Comparison of ENCODE assay signal across 14 cellular contexts in the genomic region with DNA sequence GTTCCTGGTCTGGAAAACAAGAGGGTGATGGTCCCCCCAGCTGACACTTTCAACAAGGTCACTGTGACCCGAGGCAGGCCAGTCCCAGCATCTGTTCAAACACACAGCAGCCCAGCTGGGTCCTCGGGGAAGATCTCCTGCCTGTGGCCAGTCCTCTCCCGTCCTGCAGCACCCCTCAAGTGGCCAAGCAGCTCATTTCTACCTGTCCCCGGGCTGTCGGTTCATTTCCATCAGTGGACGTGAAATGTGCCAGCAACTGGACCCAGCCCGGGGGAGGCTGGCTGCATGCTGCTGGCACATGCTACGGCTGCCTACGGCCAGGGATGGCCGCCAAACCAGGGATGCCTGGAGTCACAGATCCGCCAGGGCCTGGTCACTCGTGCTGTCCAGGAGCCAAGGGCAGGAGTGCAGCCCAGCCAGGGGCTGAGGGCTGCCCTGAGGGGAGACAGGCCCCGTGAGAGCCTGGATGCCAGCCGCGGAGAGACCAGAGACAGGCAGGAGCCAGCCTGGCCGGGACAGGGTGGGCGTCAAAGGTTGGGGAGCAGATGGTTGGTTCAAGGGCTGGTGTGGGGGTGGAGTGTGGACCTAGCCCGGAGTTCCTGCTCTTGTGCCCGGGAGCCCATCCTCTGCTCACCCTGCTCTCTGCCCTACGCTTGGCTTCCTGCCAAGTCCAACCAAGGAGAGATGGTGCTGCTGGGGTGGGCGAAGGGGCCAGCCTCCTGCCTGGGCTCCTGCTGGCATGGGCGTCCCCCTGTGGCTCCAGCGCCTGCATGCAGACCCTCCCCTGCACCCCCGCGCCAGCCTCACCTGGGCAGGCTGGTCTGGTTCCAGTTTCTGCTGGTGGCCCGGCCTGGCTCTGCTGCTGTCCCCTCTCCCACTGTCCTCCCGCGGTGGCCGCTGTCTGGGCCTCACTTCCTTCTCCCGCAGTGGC.
A peak's percentile ranks its signal among the peaks of the same experiment; 100 is the strongest.
DNase-seq lines count a peak whose midpoint lies in the region; ATAC-seq and TF ChIP-seq lines count a peak whose summit lies in the region.
"Had no signal": no experiment of that assay in that cellular context is flagged by ENCODE, and none has a peak within 500 bp of the region (broad histone marks: within the 10 kb centered on the region; RNA-seq: fewer than 3 reads in every experiment).

No MANE protein-coding gene starts in this region.

- peak; percentile 36 for DNase-seq in MG63
- DNase-seq in SK-N-SH, result peak; percentile 92
- peak; percentile 79 for DNase-seq in left ventricle myocardium superior
- DNase-seq in sciatic nerve (ENCODE audit: low spot score), result peak; percentile 66
- no peak for DNase-seq in central memory CD4-positive, alpha-beta T cell
- no peak for DNase-seq in activated naive CD4-positive, alpha-beta T cell treated with anti-CD3 and anti-CD28 coated beads, Interleukin-2, amount 50 U/mL, for 16 hours
- DNase-seq in effector memory CD8-positive, alpha-beta T cell, result no peak
- DNase-seq: activated naive CD4-positive, alpha-beta T cell; DMS153; kidney glomerular epithelial cell; stimulated activated CD4-positive, alpha-beta T cell treated with anti-CD3 and anti-CD28 coated beads, Interleukin-15, amount 100 ng/mL, for 24 hours; stimulated activated naive CD8-positive, alpha-beta T cell treated with anti-CD3 and anti-CD28 coated beads, Interleukin-15, amount 100 ng/mL, for 72 hours had no signal

- peak in 1 of 2 experiments; percentile 74; a peak in 2 of 4 replicates for TF ChIP-seq EP300 in SK-N-SH (IDR thresholded peaks at IDR 0.05; ENCODE audit: borderline replicate concordance in 1 of 2, low read depth in 1 of 2, low read length in 1 of 2)

- TF ChIP-seq CTCF in SK-N-SH (IDR thresholded peaks at IDR 0.05), result no peak

- no peaks in the 10 kb centered on the region for H3K27me3 Mint-ChIP-seq in effector memory CD8-positive, alpha-beta T cell
- H3K27me3 Mint-ChIP-seq: B cell; stimulated activated naive CD8-positive, alpha-beta T cell treated with anti-CD3 and anti-CD28 coated beads, Interleukin-15, amount 100 ng/mL, for 72 hours had no signal

- H3K4me2 ChIP-seq in SK-N-SH, result no peak overlapping the region

- H3K4me1 ChIP-seq in SK-N-SH (ENCODE audit: control insufficient read depth in 1 of 2, insufficient read depth in 2 of 2, low read depth in 1 of 2, low read length in 1 of 2), result peaks cover 0 to 21% of the 10 kb centered on the region in 2 experiments; a peak in 1 of 4 replicates
- H3K4me1 ChIP-seq: parathyroid adenoma had no signal

- CTCF ChIA-PET in SK-N-SH (lab: Yijun Ruan, JAX), result interaction anchor here (0.9 to 3.5 kb wide), 3 partner anchors 8 to 55 kb away, joined by 3 to 23 read pairs (median 6); no protein-coding TSS in a partner anchor

- POLR2A ChIA-PET in SK-N-SH (lab: Yijun Ruan, JAX), result no interaction called here

- no peak overlapping the region for H3K9ac ChIP-seq in SK-N-SH
- H3K9ac ChIP-seq: parathyroid adenoma had no signal

- intact Hi-C loops in left ventricle myocardium superior (cut with micrococcal nuclease), result no loop called here
- intact Hi-C loops in sciatic nerve (cut with DNase I), result no loop called here

- H3K27me3 ChIP-seq in MG63, result no peaks in the 10 kb centered on the region
- H3K27me3 ChIP-seq in SK-N-SH (ENCODE audit: insufficient read depth), result no peaks in the 10 kb centered on the region

- peak overlapping the region in 1 of 2 experiments; percentile 58; a peak in 2 of 4 replicates for H3K27ac ChIP-seq in SK-N-SH (ENCODE audit: low read depth in 2 of 2, low read length in 1 of 2)
- H3K27ac ChIP-seq: parathyroid adenoma had no signal

- no peak overlapping the region for H2AFZ ChIP-seq in SK-N-SH (ENCODE audit: low read depth)
- H2AFZ ChIP-seq: parathyroid adenoma had no signal

- H3K36me3 Mint-ChIP-seq in effector memory CD8-positive, alpha-beta T cell (ENCODE audit: insufficient read depth), result no peaks in the 10 kb centered on the region

- H3K4me3 Mint-ChIP-seq in effector memory CD8-positive, alpha-beta T cell, result no peak overlapping the region
- H3K4me3 Mint-ChIP-seq: B cell; stimulated activated naive CD8-positive, alpha-beta T cell treated with anti-CD3 and anti-CD28 coated beads, Interleukin-15, amount 100 ng/mL, for 72 hours had no signal

- H3K4me1 Mint-ChIP-seq in effector memory CD8-positive, alpha-beta T cell (ENCODE audit: low read depth in 2 of 2), result peaks cover 4 to 6% of the 10 kb centered on the region in 2 donors

- H3F3A ChIP-seq in SK-N-SH (replicated peaks; ENCODE audit: insufficient read depth), result no peaks in the 10 kb centered on the region

- no peak overlapping the region for H3K27ac Mint-ChIP-seq in effector memory CD8-positive, alpha-beta T cell
- H3K27ac Mint-ChIP-seq: B cell had no signal

- no peaks in the 10 kb centered on the region for H3K9me2 ChIP-seq in SK-N-SH

- no peaks in the 10 kb centered on the region for H4K20me1 ChIP-seq in SK-N-SH (ENCODE audit: insufficient read depth)

- no peaks in the 10 kb centered on the region for H3K36me3 ChIP-seq in MG63
- no peaks in the 10 kb centered on the region for H3K36me3 ChIP-seq in SK-N-SH (replicated peaks in 1 of 2; ENCODE audit: control insufficient read depth in 1 of 2, insufficient read depth in 2 of 2, low read length in 1 of 2)

- H3K4me3 ChIP-seq in MG63, result no peak overlapping the region
- no peak overlapping the region for H3K4me3 ChIP-seq in SK-N-SH (ENCODE audit: low read depth in 2 of 2, low read length in 1 of 2)

- H3K9me3 Mint-ChIP-seq in effector memory CD8-positive, alpha-beta T cell, result no peaks in the 10 kb centered on the region
- H3K9me3 Mint-ChIP-seq: stimulated activated naive CD8-positive, alpha-beta T cell treated with anti-CD3 and anti-CD28 coated beads, Interleukin-15, amount 100 ng/mL, for 72 hours had no signal

- ATAC-seq in left ventricle myocardium superior, result peak; percentile 82
- ATAC-seq in sciatic nerve, result peak; percentile 14
- no peak for ATAC-seq in effector memory CD8-positive, alpha-beta T cell (replicated peaks)
- ATAC-seq: stimulated activated naive CD8-positive, alpha-beta T cell treated with anti-CD3 and anti-CD28 coated beads, Interleukin-15, amount 100 ng/mL, for 72 hours had no signal

- no peak for TF ChIP-seq RAD21 in SK-N-SH (IDR thresholded peaks at IDR 0.05; ENCODE audit: low read length)

- H3K9me3 ChIP-seq in MG63, result no peaks in the 10 kb centered on the region
- H3K9me3 ChIP-seq in SK-N-SH, result no peaks in the 10 kb centered on the region

- no peaks in the 10 kb centered on the region for H3K79me2 ChIP-seq in SK-N-SH (ENCODE audit: insufficient read depth)
- H3K79me2 ChIP-seq: parathyroid adenoma had no signal

- WGBS in SK-N-SH (ENCODE audit: low lambda C conversion rate), result 15% methylated on average over 14 of the region's 30 CpGs

TF ChIP-seq in SK-N-SH, 30 proteins besides CTCF, POLR2A, EP300 and RAD21:
- 0 out of 2 replicates have a peak, but pooled peaks have one; percentile 39 for TF ChIP-seq RCOR1 (IDR thresholded peaks at IDR 0.05; ENCODE audit: low read length)
- TF ChIP-seq TAF1 (IDR thresholded peaks at IDR 0.05; ENCODE audit: borderline replicate concordance, low read depth, low read length), result no peak
- TF ChIP-seq FOXJ3 (CRISPR knock-in tag; IDR thresholded peaks at IDR 0.05), result peak; percentile 77
- TF ChIP-seq GATA2 (CRISPR knock-in tag; IDR thresholded peaks at IDR 0.05), result peak; percentile 18; the same call in 1 of the 2 replicates
- peak; percentile 39 for TF ChIP-seq CHD2 (IDR thresholded peaks at IDR 0.05; ENCODE audit: low read length, partially characterized antibody)

Comparison
In these comparisons a context has a peak if more than half of its experiments do, and no peak if none do; other contexts are left out.
1. DNase-seq: peak in MG63 (single experiment), SK-N-SH (single experiment), left ventricle myocardium superior (single experiment) and sciatic nerve (single experiment); none in central memory CD4-positive, alpha-beta T cell (single experiment), activated naive CD4-positive, alpha-beta T cell treated with anti-CD3 and anti-CD28 coated beads, Interleukin-2, amount 50 U/mL, for 16 hours (single experiment) and effector memory CD8-positive, alpha-beta T cell (0 of 3).